ENCODE assay signal across 17 cellular contexts in the genomic region with DNA sequence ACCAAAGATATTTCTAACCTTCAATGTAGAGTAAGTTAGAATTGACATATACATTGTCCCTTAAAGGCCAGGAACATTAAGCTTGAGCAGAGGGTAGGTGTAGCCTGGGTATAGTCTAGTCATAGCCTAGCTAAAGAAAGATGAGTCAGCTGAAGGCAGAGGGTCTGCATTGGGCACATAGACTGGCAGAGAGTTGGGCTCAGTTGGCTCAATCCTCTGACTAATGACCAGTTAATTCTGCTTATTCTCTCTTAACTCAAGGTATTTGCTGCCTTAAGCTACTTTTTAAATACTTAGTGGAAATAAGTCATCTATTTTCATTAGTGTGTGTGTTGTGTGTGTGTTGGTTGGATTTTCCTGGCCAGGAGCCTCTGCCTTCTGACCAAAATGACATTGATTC.
DNase-seq lines count a peak whose midpoint lies in the region; ATAC-seq and TF ChIP-seq lines count a peak whose summit lies in the region.
"Had no signal": no experiment of that assay in that cellular context is flagged by ENCODE, and none has a peak within 500 bp of the region (broad histone marks: within the 10 kb centered on the region; RNA-seq: fewer than 3 reads in every experiment).

No MANE protein-coding gene starts in this region.

- H3K4me3 Mint-ChIP-seq in CD8-positive, alpha-beta T cell, result no peak overlapping the region
- no peak overlapping the region for H3K4me3 Mint-ChIP-seq in activated naive CD8-positive, alpha-beta T cell treated with anti-CD3 and anti-CD28 coated beads, Interleukin-2, amount 10 ng/mL, durations not matched to agents 7 days and 5 days
- no peak overlapping the region for H3K4me3 Mint-ChIP-seq in natural killer cell
- H3K4me3 Mint-ChIP-seq in activated T-cell treated with anti-CD3 and anti-CD28 coated beads, Interleukin-2, amount 50 U/mL, for 4 hours, result no peak overlapping the region
- H3K4me3 Mint-ChIP-seq: activated naive CD4-positive, alpha-beta T cell treated with anti-CD3 and anti-CD28 coated beads for 36 hours had no signal

- POLR2A ChIA-PET in CD8-positive, alpha-beta T cell (lab: Charles Lee), result interaction anchor here (0.6 to 5.7 kb wide), 5 partner anchors 9 to 529 kb away, joined by 3 to 77 read pairs (median 4); partner anchors contain the start of gene ZFP36L1
- POLR2A ChIA-PET in activated naive CD8-positive, alpha-beta T cell treated with anti-CD3 and anti-CD28 coated beads, Interleukin-2, amount 10 ng/mL, durations not matched to agents 7 days and 5 days (lab: Charles Lee), result no interaction called here

- no peak overlapping the region for H3K27ac ChIP-seq in CD8-positive, alpha-beta T cell (ENCODE audit: low read depth, low read length)
- H3K27ac ChIP-seq: upper lobe of left lung had no signal

- H3K36me3 ChIP-seq in CD8-positive, alpha-beta T cell (ENCODE audit: insufficient read depth, low read length), result no peaks in the 10 kb centered on the region
- H3K36me3 ChIP-seq: upper lobe of left lung had no signal

- ATAC-seq in CD8-positive, alpha-beta T cell, result no peak
- ATAC-seq in activated naive CD8-positive, alpha-beta T cell treated with anti-CD3 and anti-CD28 coated beads, Interleukin-2, amount 10 ng/mL, durations not matched to agents 7 days and 5 days (ENCODE audit: low read depth), result no peak
- no peak for ATAC-seq in natural killer cell
- ATAC-seq in HG03342 (IDR thresholded peaks at IDR 0.05; ENCODE audit: unreplicated experiment), result no peak
- ATAC-seq in GM21515 (IDR thresholded peaks at IDR 0.05; ENCODE audit: unreplicated experiment), result no peak
- ATAC-seq in activated T-cell treated with anti-CD3 and anti-CD28 coated beads, Interleukin-2, amount 50 U/mL, for 4 hours, result no peak

- H3K4me1 ChIP-seq in CD8-positive, alpha-beta T cell (ENCODE audit: insufficient read depth, low read length), result peaks cover 64% of the 10 kb centered on the region

- no peaks in the 10 kb centered on the region for H3K9me3 ChIP-seq in CD8-positive, alpha-beta T cell (ENCODE audit: low read length)
- H3K9me3 ChIP-seq: upper lobe of left lung had no signal

- H3K9me3 Mint-ChIP-seq in CD8-positive, alpha-beta T cell, result peaks cover 2% of the 10 kb centered on the region
- H3K9me3 Mint-ChIP-seq in activated naive CD8-positive, alpha-beta T cell treated with anti-CD3 and anti-CD28 coated beads, Interleukin-2, amount 10 ng/mL, durations not matched to agents 7 days and 5 days, result no peaks in the 10 kb centered on the region
- peaks cover 0 to 2% of the 10 kb centered on the region in 2 donors for H3K9me3 Mint-ChIP-seq in natural killer cell
- H3K9me3 Mint-ChIP-seq in activated T-cell treated with anti-CD3 and anti-CD28 coated beads, Interleukin-2, amount 50 U/mL, for 4 hours, result no peaks in the 10 kb centered on the region
- H3K9me3 Mint-ChIP-seq: activated naive CD4-positive, alpha-beta T cell treated with anti-CD3 and anti-CD28 coated beads for 36 hours had no signal

- no peaks in the 10 kb centered on the region for H3K36me3 Mint-ChIP-seq in CD8-positive, alpha-beta T cell
- peaks cover 2% of the 10 kb centered on the region for H3K36me3 Mint-ChIP-seq in activated naive CD8-positive, alpha-beta T cell treated with anti-CD3 and anti-CD28 coated beads, Interleukin-2, amount 10 ng/mL, durations not matched to agents 7 days and 5 days
- H3K36me3 Mint-ChIP-seq in natural killer cell, result no peaks in the 10 kb centered on the region
- H3K36me3 Mint-ChIP-seq in activated T-cell treated with anti-CD3 and anti-CD28 coated beads, Interleukin-2, amount 50 U/mL, for 4 hours (ENCODE audit: insufficient read depth), result no peaks in the 10 kb centered on the region

- H3K27me3 ChIP-seq in CD8-positive, alpha-beta T cell (ENCODE audit: insufficient read depth, low read length), result no peaks in the 10 kb centered on the region
- H3K27me3 ChIP-seq: upper lobe of left lung had no signal

- no peaks in the 10 kb centered on the region for H3K27me3 Mint-ChIP-seq in CD8-positive, alpha-beta T cell (ENCODE audit: low read depth)
- no peaks in the 10 kb centered on the region for H3K27me3 Mint-ChIP-seq in activated naive CD8-positive, alpha-beta T cell treated with anti-CD3 and anti-CD28 coated beads, Interleukin-2, amount 10 ng/mL, durations not matched to agents 7 days and 5 days
- H3K27me3 Mint-ChIP-seq in natural killer cell (ENCODE audit: low read depth in 2 of 2), result no peaks in the 10 kb centered on the region
- no peaks in the 10 kb centered on the region for H3K27me3 Mint-ChIP-seq in activated T-cell treated with anti-CD3 and anti-CD28 coated beads, Interleukin-2, amount 50 U/mL, for 4 hours (ENCODE audit: low read depth)
- H3K27me3 Mint-ChIP-seq: progenitor cell of endocrine pancreas had no signal

- no peak for TF ChIP-seq CTCF in CD8-positive, alpha-beta T cell (IDR thresholded peaks at IDR 0.05)
- no peak for TF ChIP-seq CTCF in natural killer cell (IDR thresholded peaks at IDR 0.05)

- H3K4me3 ChIP-seq in CD8-positive, alpha-beta T cell (ENCODE audit: low read depth, low read length), result no peak overlapping the region
- H3K4me3 ChIP-seq: upper lobe of left lung had no signal

- peak overlapping the region; percentile 98 for H3K27ac Mint-ChIP-seq in CD8-positive, alpha-beta T cell
- peak overlapping the region; percentile 90 for H3K27ac Mint-ChIP-seq in activated naive CD8-positive, alpha-beta T cell treated with anti-CD3 and anti-CD28 coated beads, Interleukin-2, amount 10 ng/mL, durations not matched to agents 7 days and 5 days
- peak overlapping the region; percentile 86 to 96 for H3K27ac Mint-ChIP-seq in natural killer cell
- H3K27ac Mint-ChIP-seq: activated naive CD4-positive, alpha-beta T cell treated with anti-CD3 and anti-CD28 coated beads for 36 hours; progenitor cell of endocrine pancreas had no signal

- CTCF ChIA-PET in CD8-positive, alpha-beta T cell (lab: Charles Lee), result interaction anchor here (0.8 to 3.0 kb wide), 7 partner anchors 11 to 530 kb away, joined by 3 to 8 read pairs (median 3); no protein-coding TSS in a partner anchor

- intact Hi-C loops in CD8-positive, alpha-beta T cell (cut with DNase I, micrococcal nuclease), result loop anchor here (5.0 to 10.0 kb wide), 7 partner anchors 34 to 498 kb away; no protein-coding TSS in a partner anchor
- intact Hi-C loops in natural killer cell (cut with micrococcal nuclease), result loop anchor here (5.0 to 10.0 kb wide), 4 partner anchors 91 to 412 kb away; no protein-coding TSS in a partner anchor

- DNase-seq in CD8-positive, alpha-beta T cell, result no peak
- peak; percentile 87 for DNase-seq in M059J (ENCODE audit: low read depth)
- no peak for DNase-seq in activated naive CD8-positive, alpha-beta T cell treated with anti-CD3 and anti-CD28 coated beads, Interleukin-2, amount 10 ng/mL, durations not matched to agents 7 days and 5 days
- no peak for DNase-seq in natural killer cell
- no peak for DNase-seq in NCI-H1436 (lab: John Stamatoyannopoulos, UW)
- DNase-seq in activated T-cell treated with anti-CD3 and anti-CD28 coated beads, Interleukin-2, amount 50 U/mL, for 4 hours, result no peak
- DNase-seq: activated naive CD4-positive, alpha-beta T cell treated with anti-CD3 and anti-CD28 coated beads for 36 hours; cerebellar nuclear complex; DMS79; glutamatergic neuron; islet precursor cell; NCI-H748 treated with DMSO at 0.1 percent for 48 hours; SHP77; upper lobe of left lung had no signal

- peaks cover 70% of the 10 kb centered on the region for H3K4me1 Mint-ChIP-seq in CD8-positive, alpha-beta T cell (ENCODE audit: low read depth)
- peaks cover 45% of the 10 kb centered on the region for H3K4me1 Mint-ChIP-seq in activated naive CD8-positive, alpha-beta T cell treated with anti-CD3 and anti-CD28 coated beads, Interleukin-2, amount 10 ng/mL, durations not matched to agents 7 days and 5 days
- H3K4me1 Mint-ChIP-seq in natural killer cell, result peaks cover 63 to 72% of the 10 kb centered on the region in 2 donors
- H3K4me1 Mint-ChIP-seq in activated T-cell treated with anti-CD3 and anti-CD28 coated beads, Interleukin-2, amount 50 U/mL, for 4 hours (ENCODE audit: low read depth), result peaks cover 73% of the 10 kb centered on the region
